Comparison of ENCODE assay signal across 16 cellular contexts in the genomic region with DNA sequence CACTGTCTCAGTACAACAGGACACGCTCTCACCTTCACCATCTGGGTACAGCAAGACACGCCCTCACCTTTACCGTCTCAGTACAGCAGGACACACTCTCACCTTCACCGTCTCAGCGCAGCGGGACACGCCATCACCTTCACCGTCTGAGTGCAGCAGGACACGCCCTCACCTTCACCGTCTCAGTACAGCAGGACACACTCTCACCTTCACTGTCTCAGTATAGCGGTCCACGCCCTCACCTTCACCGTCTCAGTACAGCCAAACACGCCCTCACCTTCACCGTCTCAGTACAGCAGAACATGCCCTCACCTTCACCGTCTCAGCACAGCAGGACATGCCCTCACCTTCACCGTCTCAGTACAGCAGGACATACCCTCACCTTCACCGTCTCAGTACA.
A peak's percentile ranks its signal among the peaks of the same experiment; 100 is the strongest.
DNase-seq lines count a peak whose midpoint lies in the region; ATAC-seq and TF ChIP-seq lines count a peak whose summit lies in the region.
"Had no signal": no experiment of that assay in that cellular context is flagged by ENCODE, and none has a peak within 500 bp of the region (broad histone marks: within the 10 kb centered on the region; RNA-seq: fewer than 3 reads in every experiment).

No MANE protein-coding gene starts in this region.

- H3K27ac ChIP-seq in HCT116 (ENCODE audit: low read depth, low read length) (peak overlapping the region; percentile 87), endodermal cell (ENCODE audit: low read depth, low read length) (no peak overlapping the region)
- H3K27ac ChIP-seq: adrenal gland, gastroesophageal sphincter had no signal

- H3K4me2 ChIP-seq in HCT116 (ENCODE audit: low read length) = peak overlapping the region; percentile 84

- CTCF ChIA-PET in HCT116 (lab: Charles Lee) = interaction anchor here (0.6 kb wide), 1 partner anchor 697 kb away, joined by 3 read pairs; no protein-coding TSS in a partner anchor

- no peak for TF ChIP-seq POLR2A in HCT116 (IDR thresholded peaks at IDR 0.05; ENCODE audit: borderline replicate concordance, extremely low read depth, insufficient read depth, insufficient read length)

- TF ChIP-seq CTCF in CD14-positive monocyte (IDR thresholded peaks at IDR 0.05) = no peak
- no peak for TF ChIP-seq CTCF in HCT116 (IDR thresholded peaks at IDR 0.05 in 2 of 3, conservative IDR thresholded peaks at IDR 0.05 in 1 of 3; ENCODE audit: borderline replicate concordance in 1 of 3, insufficient read depth in 1 of 3, low read depth in 2 of 3, low read length in 2 of 3)
- no peak for TF ChIP-seq CTCF in endodermal cell (conservative IDR thresholded peaks at IDR 0.05)
- TF ChIP-seq CTCF in osteocyte (IDR thresholded peaks at IDR 0.05) = no peak

- no peaks in the 10 kb centered on the region for H3K79me2 ChIP-seq in HCT116 (ENCODE audit: insufficient read depth, low read length)

- ATAC-seq in HCT116 (peak; percentile 29), GM18517 (IDR thresholded peaks at IDR 0.05; ENCODE audit: unreplicated experiment) (no peak)
- ATAC-seq: activated T-cell treated with anti-CD3 and anti-CD28 coated beads, Interleukin-2, amount 50 U/mL, for 4 hours; gastroesophageal sphincter had no signal

- no peaks in the 10 kb centered on the region for H3K27me3 ChIP-seq in HCT116 (ENCODE audit: insufficient read depth, low read length)
- H3K27me3 ChIP-seq in endodermal cell (ENCODE audit: control insufficient read depth, insufficient read depth, low read length, poor library complexity, severe bottlenecking) = no peaks in the 10 kb centered on the region
- H3K27me3 ChIP-seq: adrenal gland had no signal

- H3K9me3 Mint-ChIP-seq in CD14-positive monocyte (peaks cover 18 to 27% (median 22%) of the 10 kb centered on the region in 7 donors), endodermal cell (peaks cover 27% of the 10 kb centered on the region), osteocyte (ENCODE audit: unreplicated experiment) (peaks cover 16% of the 10 kb centered on the region)

- intact Hi-C loops in CD14-positive monocyte (cut with micrococcal nuclease) = no loop called here
- intact Hi-C loops in HCT116 (cut with micrococcal nuclease) = no loop called here

- H3K36me3 ChIP-seq in HCT116 (ENCODE audit: control insufficient read depth in 1 of 2, insufficient read depth in 2 of 2, low read length in 2 of 2) = no peaks in the 10 kb centered on the region
- H3K36me3 ChIP-seq in endodermal cell (ENCODE audit: control insufficient read depth, insufficient read depth, low read length) = no peaks in the 10 kb centered on the region
- H3K36me3 ChIP-seq: adrenal gland, gastroesophageal sphincter, stomach had no signal

- no peaks in the 10 kb centered on the region for H4K20me1 ChIP-seq in HCT116 (ENCODE audit: insufficient read depth)

- no peaks in the 10 kb centered on the region for H3K9me2 ChIP-seq in HCT116 (ENCODE audit: insufficient read depth)

- BruUV-seq in HCT116 (replicated peaks; lab: Mats Ljungman, UMichigan) = no TSS peak

- H3K27ac Mint-ChIP-seq in CD14-positive monocyte = no peak overlapping the region
- no peak overlapping the region for H3K27ac Mint-ChIP-seq in endodermal cell
- H3K27ac Mint-ChIP-seq in osteocyte (ENCODE audit: unreplicated experiment) = no peak overlapping the region
- H3K27ac Mint-ChIP-seq: activated CD4-positive, alpha-beta T cell treated with anti-CD3 and anti-CD28 coated beads, Interleukin-2, amount 10 ng/mL, durations not matched to agents 7 days and 5 days; B cell had no signal

- WGBS in endodermal cell (ENCODE audit: insufficient coverage in 1 of 2, insufficient read length in 1 of 2), 2 experiments = 87 to 99% methylated on average over 11 to 18 of the region's 18 CpGs

- H3K27me3 Mint-ChIP-seq in CD14-positive monocyte (ENCODE audit: low read depth in 3 of 3) (peaks cover 3 to 6% (median 5%) of the 10 kb centered on the region in 3 donors), endodermal cell (ENCODE audit: insufficient read depth) (no peaks in the 10 kb centered on the region), osteocyte (ENCODE audit: unreplicated experiment) (no peaks in the 10 kb centered on the region)
- H3K27me3 Mint-ChIP-seq: activated CD4-positive, alpha-beta T cell treated with anti-CD3 and anti-CD28 coated beads, Interleukin-2, amount 10 ng/mL, durations not matched to agents 7 days and 5 days; B cell had no signal

- peaks cover 1% of the 10 kb centered on the region for H3K4me1 Mint-ChIP-seq in CD14-positive monocyte
- peaks cover 24% of the 10 kb centered on the region for H3K4me1 Mint-ChIP-seq in endodermal cell
- peaks cover 41% of the 10 kb centered on the region for H3K4me1 Mint-ChIP-seq in osteocyte (ENCODE audit: unreplicated experiment)

- H3K36me3 Mint-ChIP-seq in CD14-positive monocyte (no peaks in the 10 kb centered on the region), endodermal cell (ENCODE audit: low read depth) (no peaks in the 10 kb centered on the region), osteocyte (ENCODE audit: unreplicated experiment) (peaks cover 4% of the 10 kb centered on the region)

- POLR2A ChIA-PET in HCT116 (lab: Charles Lee) = no interaction called here

- TF ChIP-seq RAD21 in HCT116 (IDR thresholded peaks at IDR 0.05; ENCODE audit: low read depth) = no peak

- DNase-seq in CD14-positive monocyte (ENCODE audit: low spot score) (peak; percentile 17), HCT116 (ENCODE audit: low read depth, low spot score) (no peak), endodermal cell (peak; percentile 50), osteocyte (ENCODE audit: extremely low spot score, unreplicated experiment) (peak; percentile 65), GDM1 (lab: John Stamatoyannopoulos, UW) (no peak), GF-D8 (lab: John Stamatoyannopoulos, UW) (no peak)
- DNase-seq: activated CD4-positive, alpha-beta T cell treated with anti-CD3 and anti-CD28 coated beads, Interleukin-2, amount 10 ng/mL, durations not matched to agents 7 days and 5 days; activated T-cell treated with anti-CD3 and anti-CD28 coated beads, Interleukin-2, amount 50 U/mL, for 4 hours; KG1; NCI-H2227 treated with DMSO at 0.1 percent for 48 hours; stomach; T-helper 9 cell had no signal

- H2AFZ ChIP-seq in HCT116 (ENCODE audit: low read depth, low read length, poor library complexity, severe bottlenecking) = peak overlapping the region; percentile 94

- H3K9ac ChIP-seq in HCT116 (ENCODE audit: low read length) (peak overlapping the region; percentile 18), endodermal cell (ENCODE audit: extremely low read depth, low read length, poor library complexity, severe bottlenecking) (no peak overlapping the region)

- peaks cover 24 to 33% of the 10 kb centered on the region in 2 experiments for H3K4me1 ChIP-seq in HCT116 (ENCODE audit: control insufficient read depth in 1 of 2, insufficient read depth in 2 of 2, low read length in 2 of 2)
- peaks cover 6% of the 10 kb centered on the region for H3K4me1 ChIP-seq in endodermal cell (ENCODE audit: control insufficient read depth, insufficient read depth, low read length)
- H3K4me1 ChIP-seq: adrenal gland had no signal

- H3K4me3 Mint-ChIP-seq in CD14-positive monocyte (no peak overlapping the region), endodermal cell (no peak overlapping the region), osteocyte (ENCODE audit: unreplicated experiment) (no peak overlapping the region)
- H3K4me3 Mint-ChIP-seq: activated CD4-positive, alpha-beta T cell treated with anti-CD3 and anti-CD28 coated beads, Interleukin-2, amount 10 ng/mL, durations not matched to agents 7 days and 5 days; activated T-cell treated with anti-CD3 and anti-CD28 coated beads, Interleukin-2, amount 50 U/mL, for 4 hours; B cell had no signal

- H3K9me3 ChIP-seq in HCT116 (ENCODE audit: control insufficient read depth in 1 of 2, insufficient read depth in 1 of 2, low read depth in 1 of 2, low read length in 2 of 2) (peaks cover 16 to 24% of the 10 kb centered on the region in 2 experiments; a peak in 2 of 4 replicates), endodermal cell (ENCODE audit: control insufficient read depth, low read length) (peaks cover 12% of the 10 kb centered on the region)

- RAD21 ChIA-PET in HCT116 (lab: Charles Lee; ENCODE audit: low non-redundant PET in 1 of 2, low total read pairs in 2 of 2, uncharacterized antibody in 2 of 2, unreplicated experiment in 2 of 2) = no interaction called here

- H3K4me3 ChIP-seq in HCT116 (replicated peaks in 1 of 2; ENCODE audit: low read depth in 1 of 2, low read length in 2 of 2) (peak overlapping the region; percentile 38 to 51), endodermal cell (ENCODE audit: low read length) (no peak overlapping the region)
- H3K4me3 ChIP-seq: adrenal gland, gastroesophageal sphincter, stomach had no signal

TF ChIP-seq in HCT116, 20 proteins besides CTCF, POLR2A, EP300 and RAD21 (continues in another document):
- TF ChIP-seq, protein P1, sequence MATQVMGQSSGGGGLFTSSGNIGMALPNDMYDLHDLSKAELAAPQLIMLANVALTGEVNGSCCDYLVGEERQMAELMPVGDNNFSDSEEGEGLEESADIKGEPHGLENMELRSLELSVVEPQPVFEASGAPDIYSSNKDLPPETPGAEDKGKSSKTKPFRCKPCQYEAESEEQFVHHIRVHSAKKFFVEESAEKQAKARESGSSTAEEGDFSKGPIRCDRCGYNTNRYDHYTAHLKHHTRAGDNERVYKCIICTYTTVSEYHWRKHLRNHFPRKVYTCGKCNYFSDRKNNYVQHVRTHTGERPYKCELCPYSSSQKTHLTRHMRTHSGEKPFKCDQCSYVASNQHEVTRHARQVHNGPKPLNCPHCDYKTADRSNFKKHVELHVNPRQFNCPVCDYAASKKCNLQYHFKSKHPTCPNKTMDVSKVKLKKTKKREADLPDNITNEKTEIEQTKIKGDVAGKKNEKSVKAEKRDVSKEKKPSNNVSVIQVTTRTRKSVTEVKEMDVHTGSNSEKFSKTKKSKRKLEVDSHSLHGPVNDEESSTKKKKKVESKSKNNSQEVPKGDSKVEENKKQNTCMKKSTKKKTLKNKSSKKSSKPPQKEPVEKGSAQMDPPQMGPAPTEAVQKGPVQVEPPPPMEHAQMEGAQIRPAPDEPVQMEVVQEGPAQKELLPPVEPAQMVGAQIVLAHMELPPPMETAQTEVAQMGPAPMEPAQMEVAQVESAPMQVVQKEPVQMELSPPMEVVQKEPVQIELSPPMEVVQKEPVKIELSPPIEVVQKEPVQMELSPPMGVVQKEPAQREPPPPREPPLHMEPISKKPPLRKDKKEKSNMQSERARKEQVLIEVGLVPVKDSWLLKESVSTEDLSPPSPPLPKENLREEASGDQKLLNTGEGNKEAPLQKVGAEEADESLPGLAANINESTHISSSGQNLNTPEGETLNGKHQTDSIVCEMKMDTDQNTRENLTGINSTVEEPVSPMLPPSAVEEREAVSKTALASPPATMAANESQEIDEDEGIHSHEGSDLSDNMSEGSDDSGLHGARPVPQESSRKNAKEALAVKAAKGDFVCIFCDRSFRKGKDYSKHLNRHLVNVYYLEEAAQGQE (IDR thresholded peaks at IDR 0.05; ENCODE audit: low read depth) = no peak
- TF ChIP-seq SIN3A (IDR thresholded peaks at IDR 0.05; ENCODE audit: low read depth) (no peak), SRF (IDR thresholded peaks at IDR 0.05; ENCODE audit: low read depth) (no peak), EGR1 (IDR thresholded peaks at IDR 0.05; ENCODE audit: low read depth) (no peak), POLR2AphosphoS5 (IDR thresholded peaks at IDR 0.05; ENCODE audit: low read depth, low read length) (0 out of 2 replicates have a peak, but pooled peaks have one; percentile 13), YY1 (IDR thresholded peaks at IDR 0.05; ENCODE audit: extremely low read depth, insufficient replicate concordance, low read depth, low read length) (peak; percentile 5)

Comparison
In these comparisons a context has a peak if more than half of its experiments do, and no peak if none do; other contexts are left out.
1. DNase-seq: peak in CD14-positive monocyte (single experiment), endodermal cell (single experiment) and osteocyte (single experiment); none in HCT116 (single experiment), GDM1 (single experiment) and GF-D8 (single experiment).